18 cellular contexts compared by ENCODE assay signal in genomic region chr10:128111686-128112085, GRCh38. TPM values are rescaled to one million over a fixed set of nuclear protein-coding genes. Genes with fewer than 3 reads are reported as not detected.
DNase-seq lines count a peak whose midpoint lies in the region; ATAC-seq, FAIRE-seq and TF ChIP-seq lines count a peak whose summit lies in the region.
"Had no signal": no experiment of that assay in that cellular context is flagged by ENCODE, and none has a peak within 500 bp of the region (broad histone marks: within the 10 kb centered on the region; RNA-seq: fewer than 3 reads in every experiment).

No MANE protein-coding gene starts in this region.

- intact Hi-C loops in PC-3 (cut with micrococcal nuclease), result no loop called here
- intact Hi-C loops in esophagus muscularis mucosa (cut with DNase I), result no loop called here

- H3K36me3 ChIP-seq in CD4-positive, CD25-positive, alpha-beta regulatory T cell (ENCODE audit: control insufficient read depth, insufficient read depth, low read length), result no peaks in the 10 kb centered on the region
- H3K36me3 ChIP-seq in PC-3 (ENCODE audit: low read depth, low read length) (peaks cover 96% of the 10 kb centered on the region), esophagus muscularis mucosa (no peaks in the 10 kb centered on the region), BE2C (peaks cover 100% of the 10 kb centered on the region)

- TF ChIP-seq CTCF in PC-3 (conservative IDR thresholded peaks at IDR 0.05; ENCODE audit: low read depth, low read length) (no peak), esophagus muscularis mucosa (IDR thresholded peaks at IDR 0.05) (no peak), BE2C (IDR thresholded peaks at IDR 0.05; ENCODE audit: low read depth, low read length) (no peak)

- FAIRE-seq in GM12891 (lab: Jason Lieb, UNC), result no peak
- FAIRE-seq: H1 had no signal

- H3K4me3 Mint-ChIP-seq in T-helper 1 cell treated with Interleukin-12 subunit alpha and Interleukin-12 subunit beta and Interleukin-4 antibody, amounts not matched to agents 30 μg/mL and 1 μg/mL, for 36 hours, result no peak overlapping the region
- no peak overlapping the region for H3K4me3 Mint-ChIP-seq in CD4-positive, CD25-positive, alpha-beta regulatory T cell
- H3K4me3 Mint-ChIP-seq: CD8-positive, alpha-beta T cell; HFFc6 had no signal

- H3K27me3 Mint-ChIP-seq in T-helper 1 cell treated with Interleukin-12 subunit alpha and Interleukin-12 subunit beta and Interleukin-4 antibody, amounts not matched to agents 30 μg/mL and 1 μg/mL, for 36 hours (ENCODE audit: low read depth), result no peaks in the 10 kb centered on the region
- H3K27me3 Mint-ChIP-seq in CD4-positive, CD25-positive, alpha-beta regulatory T cell, result no peaks in the 10 kb centered on the region

- H3K4me1 Mint-ChIP-seq in T-helper 1 cell treated with Interleukin-12 subunit alpha and Interleukin-12 subunit beta and Interleukin-4 antibody, amounts not matched to agents 30 μg/mL and 1 μg/mL, for 36 hours (ENCODE audit: low read depth), result peaks cover 15% of the 10 kb centered on the region
- H3K4me1 Mint-ChIP-seq in CD4-positive, CD25-positive, alpha-beta regulatory T cell, result peaks cover 0 to 28% (median 12%) of the 10 kb centered on the region in 4 donors

- H3K9ac ChIP-seq in PC-3 (ENCODE audit: low read length), result no peak overlapping the region

- H3K27ac Mint-ChIP-seq in T-helper 1 cell treated with Interleukin-12 subunit alpha and Interleukin-12 subunit beta and Interleukin-4 antibody, amounts not matched to agents 30 μg/mL and 1 μg/mL, for 36 hours, result peak overlapping the region; percentile 32
- peak overlapping the region in 2 of 3 donors; percentile 33 to 60 for H3K27ac Mint-ChIP-seq in CD4-positive, CD25-positive, alpha-beta regulatory T cell
- H3K27ac Mint-ChIP-seq: CD8-positive, alpha-beta T cell; HFFc6 had no signal

- H3K4me3 ChIP-seq in CD4-positive, CD25-positive, alpha-beta regulatory T cell (ENCODE audit: low read depth, low read length), result no peak overlapping the region
- no peak overlapping the region for H3K4me3 ChIP-seq in PC-3 (ENCODE audit: low read length)
- no peak overlapping the region for H3K4me3 ChIP-seq in esophagus muscularis mucosa
- H3K4me3 ChIP-seq in BE2C (ENCODE audit: low read depth, low read length), result no peak overlapping the region
- H3K4me3 ChIP-seq: HAP-1 had no signal

- CTCF ChIA-PET in PC-3 (lab: Charles Lee), result no interaction called here

- no peaks in the 10 kb centered on the region for H3K9me2 ChIP-seq in PC-3 (replicated peaks; ENCODE audit: low read length)

- H3K9me3 Mint-ChIP-seq in T-helper 1 cell treated with Interleukin-12 subunit alpha and Interleukin-12 subunit beta and Interleukin-4 antibody, amounts not matched to agents 30 μg/mL and 1 μg/mL, for 36 hours, result no peaks in the 10 kb centered on the region
- H3K9me3 Mint-ChIP-seq in CD4-positive, CD25-positive, alpha-beta regulatory T cell, result no peaks in the 10 kb centered on the region
- H3K9me3 Mint-ChIP-seq: CD8-positive, alpha-beta T cell; HFFc6 had no signal

- DNase-seq in T-helper 1 cell, result no peak
- no peak for DNase-seq in CD4-positive, CD25-positive, alpha-beta regulatory T cell
- no peak for DNase-seq in PC-3
- DNase-seq in esophagus muscularis mucosa (ENCODE audit: extremely low spot score), result peak; percentile 31
- no peak for DNase-seq in BE2C
- DNase-seq in AG20443 (ENCODE audit: low spot score), result no peak
- no peak for DNase-seq in GM12891 (ENCODE audit: insufficient read length, low spot score)
- DNase-seq: C1 segment of cervical spinal cord; CD8-positive, alpha-beta T cell; COR-L47; DND-41; GDM1; HFFc6 had no signal

- H3K36me3 Mint-ChIP-seq in T-helper 1 cell treated with Interleukin-12 subunit alpha and Interleukin-12 subunit beta and Interleukin-4 antibody, amounts not matched to agents 30 μg/mL and 1 μg/mL, for 36 hours (ENCODE audit: low read depth), result peaks cover 46% of the 10 kb centered on the region
- H3K36me3 Mint-ChIP-seq in CD4-positive, CD25-positive, alpha-beta regulatory T cell, result no peaks in the 10 kb centered on the region
- H3K36me3 Mint-ChIP-seq: CD8-positive, alpha-beta T cell had no signal

- H4K20me1 ChIP-seq in PC-3 (ENCODE audit: low read length), result peaks cover 8% of the 10 kb centered on the region

- TF ChIP-seq EP300 in esophagus muscularis mucosa (IDR thresholded peaks at IDR 0.05), result no peak

- ATAC-seq in CD4-positive, CD25-positive, alpha-beta regulatory T cell (ENCODE audit: low read depth in 2 of 2), result no peak
- ATAC-seq in PC-3, result no peak
- ATAC-seq: CD8-positive, alpha-beta T cell had no signal

- POLR2A ChIA-PET in PC-3 (lab: Charles Lee; ENCODE audit: unreplicated experiment), result interaction anchor here (0.6 kb wide), 1 partner anchor 16 kb away, joined by 3 read pairs; no protein-coding TSS in a partner anchor

- peaks cover 19% of the 10 kb centered on the region for H3K79me2 ChIP-seq in PC-3 (ENCODE audit: low read length)

- peaks cover 4% of the 10 kb centered on the region for H3K4me1 ChIP-seq in CD4-positive, CD25-positive, alpha-beta regulatory T cell (ENCODE audit: control insufficient read depth, insufficient read depth, low read length, poor library complexity, severe bottlenecking)
- H3K4me1 ChIP-seq in PC-3 (ENCODE audit: insufficient read depth, low read length) (no peaks in the 10 kb centered on the region), esophagus muscularis mucosa (no peaks in the 10 kb centered on the region), BE2C (no peaks in the 10 kb centered on the region)
- H3K4me1 ChIP-seq: HAP-1 had no signal

- no peaks in the 10 kb centered on the region for H3K27me3 ChIP-seq in CD4-positive, CD25-positive, alpha-beta regulatory T cell (ENCODE audit: control insufficient read depth, insufficient read depth, low read length)
- H3K27me3 ChIP-seq in PC-3 (ENCODE audit: low read length) (no peaks in the 10 kb centered on the region), esophagus muscularis mucosa (no peaks in the 10 kb centered on the region), BE2C (no peaks in the 10 kb centered on the region)

- H2AFZ ChIP-seq in PC-3 (ENCODE audit: low read length), result no peak overlapping the region

- H3F3A ChIP-seq in PC-3 (ENCODE audit: low read length, unreplicated experiment), result no peaks in the 10 kb centered on the region

- WGBS in esophagus muscularis mucosa, result 97% methylated on average over 6 of the region's 6 CpGs

- H3K9me3 ChIP-seq in CD4-positive, CD25-positive, alpha-beta regulatory T cell (ENCODE audit: control insufficient read depth in 2 of 2, low read length in 2 of 2), result no peaks in the 10 kb centered on the region
- H3K9me3 ChIP-seq in PC-3 (ENCODE audit: low read length) (no peaks in the 10 kb centered on the region), esophagus muscularis mucosa (no peaks in the 10 kb centered on the region), BE2C (no peaks in the 10 kb centered on the region)
- H3K9me3 ChIP-seq: HAP-1 had no signal

- BruUV-seq in PC-3 (replicated peaks; lab: Mats Ljungman, UMichigan), result TSS peak; percentile 5

- TF ChIP-seq POLR2A in esophagus muscularis mucosa (IDR thresholded peaks at IDR 0.05; ENCODE audit: low read depth) (no peak), GM12891 (IDR thresholded peaks at IDR 0.05; ENCODE audit: low read depth, low read length) (no peak)

- no peak overlapping the region for H3K27ac ChIP-seq in CD4-positive, CD25-positive, alpha-beta regulatory T cell (ENCODE audit: insufficient read depth, low read length, poor library complexity, severe bottlenecking)
- H3K27ac ChIP-seq in PC-3 (ENCODE audit: low read length) (no peak overlapping the region), esophagus muscularis mucosa (replicated peaks in 1 of 4) (no peak overlapping the region)
- H3K27ac ChIP-seq: 22Rv1, HL-60 had no signal

- no peak overlapping the region for H3K4me2 ChIP-seq in PC-3 (ENCODE audit: low read length)

TF ChIP-seq in GM12891, 5 proteins besides CTCF, POLR2A, EP300 and RAD21:
- TF ChIP-seq SPI1 (IDR thresholded peaks at IDR 0.05; ENCODE audit: low read depth, low read length) (no peak), PAX5 (IDR thresholded peaks at IDR 0.05; ENCODE audit: insufficient read depth, low read length, severe bottlenecking) (no peak), POLR2AphosphoS5 (IDR thresholded peaks at IDR 0.05; ENCODE audit: low read depth, low read length) (no peak), TAF1 (IDR thresholded peaks at IDR 0.05; ENCODE audit: low read depth, low read length) (no peak), POU2F2 (IDR thresholded peaks at IDR 0.05; ENCODE audit: low read depth, low read length) (no peak)

RNA-seq across cellular contexts. Expression of gene MKI67, which starts 14.5 kb away (rescaled TPM):
- total RNA-seq in CD4-positive, CD25-positive, alpha-beta regulatory T cell, result 13.5 TPM
- under 1 TPM; 0.06 to 0.98 (median 0.65) TPM for polyA plus RNA-seq in CD4-positive, CD25-positive, alpha-beta regulatory T cell
- total RNA-seq in PC-3 (2014; rRNA removed), result 66.0 and 84.9 TPM in 2 replicates
- 1 to 10 TPM in 1 of 4 donors, under 1 TPM in 3; 0.17 to 1.2 (median 0.87) TPM for total RNA-seq in esophagus muscularis mucosa
- 16.7 TPM for polyA plus RNA-seq in BE2C (2012; ENCODE audit: insufficient read depth, insufficient read length, low read depth)
- 40.2 TPM for polyA plus RNA-seq in GM12891 (2012; ENCODE audit: low read depth, missing spikeins)
